ENCODE assay signal across 2 cellular contexts in genomic region chr1:43463461-43463860, GRCh38.
TF ChIP-seq lines count a peak whose summit lies in the region.

No MANE protein-coding gene starts in this region.

TF ChIP-seq in IMR-90, 13 proteins besides CTCF, POLR2A, EP300 and RAD21:
- TF ChIP-seq ELK1 (IDR thresholded peaks at IDR 0.05; ENCODE audit: borderline replicate concordance, low read depth, low read length) (no peak), NFE2L2 (IDR thresholded peaks at IDR 0.05; ENCODE audit: low read depth, low read length) (no peak), FOS (IDR thresholded peaks at IDR 0.05; ENCODE audit: low read depth, low read length) (no peak), RFX5 (IDR thresholded peaks at IDR 0.05; ENCODE audit: low read depth, low read length) (no peak), BHLHE40 (IDR thresholded peaks at IDR 0.05; ENCODE audit: low read depth, low read length) (no peak), SMC3 (IDR thresholded peaks at IDR 0.05; ENCODE audit: low read depth, low read length) (no peak)

TF ChIP-seq in K562, 482 proteins besides CTCF, POLR2A, EP300 and RAD21 (continued from another document):
- TF ChIP-seq NFIC (IDR thresholded peaks at IDR 0.05) (peak; percentile 40), TOE1 (IDR thresholded peaks at IDR 0.05; ENCODE audit: borderline replicate concordance) (no peak), TOE1 (CRISPR knock-in tag; IDR thresholded peaks at IDR 0.05; ENCODE audit: borderline replicate concordance, low read depth) (no peak), NFE2L1 (tag; IDR thresholded peaks at IDR 0.05; ENCODE audit: borderline replicate concordance, low read depth) (no peak)
